In the genomic region with DNA sequence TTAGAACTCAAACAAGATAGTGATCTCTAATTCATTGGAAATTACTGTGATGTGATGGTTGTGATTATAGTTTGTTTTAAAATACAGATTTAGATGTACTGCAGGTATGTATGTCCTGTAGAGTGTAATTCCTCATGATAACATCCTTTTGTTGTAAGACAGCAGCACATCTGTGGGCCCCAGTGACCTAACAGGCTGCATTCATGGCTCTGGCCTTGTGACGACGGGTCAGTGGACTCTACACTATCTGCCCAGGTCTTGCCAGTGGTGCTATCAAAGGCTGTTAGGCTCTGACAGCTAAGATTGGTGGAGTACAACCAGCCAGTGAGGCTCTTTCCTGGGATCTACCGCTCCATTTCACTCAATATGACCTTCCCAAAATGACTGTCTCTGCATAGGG, we compare ENCODE assay signal across 40 cellular contexts.
"Had no signal": no experiment of that assay in that cellular context is flagged by ENCODE, and none has a peak within 500 bp of the region (broad histone marks: within the 10 kb centered on the region; RNA-seq: fewer than 3 reads in every experiment).

No MANE protein-coding gene starts in this region.

- H3K36me3 ChIP-seq: adrenal gland, ascending aorta, brain microvascular endothelial cell, breast epithelium, cardiac muscle cell had no signal

- H3K9me3 ChIP-seq: adrenal gland, ascending aorta, body of pancreas, breast epithelium had no signal

- FAIRE-seq: astrocyte, bronchial epithelial cell had no signal

- H3K4me3 Mint-ChIP-seq: activated naive CD4-positive, alpha-beta T cell treated with anti-CD3 and anti-CD28 coated beads for 36 hours; activated naive CD4-positive, alpha-beta T cell treated with anti-CD3 and anti-CD28 coated beads, Interleukin-2, amount 10 ng/mL, durations not matched to agents 7 days and 5 days; activated naive CD4-positive, alpha-beta T cell treated with anti-CD3 and anti-CD28 coated beads, Interleukin-2, amount 50 U/mL, for 24 hours; activated naive CD8-positive, alpha-beta T cell; activated naive CD8-positive, alpha-beta T cell treated with anti-CD3 and anti-CD28 coated beads for 36 hours; activated naive CD8-positive, alpha-beta T cell treated with anti-CD3 and anti-CD28 coated beads, Interleukin-2, amount 10 ng/mL, durations not matched to agents 7 days and 5 days; activated naive CD8-positive, alpha-beta T cell treated with anti-CD3 and anti-CD28 coated beads, Interleukin-2, amount 50 U/mL, for 24 hours; activated T-cell treated with anti-CD3 and anti-CD28 coated beads, Interleukin-2, amount 50 U/mL, for 24 hours; activated T-cell treated with anti-CD3 and anti-CD28 coated beads, Interleukin-2, amount 50 U/mL, for 4 hours; activated T-cell treated with anti-CD3 and anti-CD28 coated beads, Interleukin-2, amount 50 U/mL, for 72 hours; activated T-helper 1 cell treated with anti-CD3 and anti-CD28 coated beads, Interleukin-12 subunit alpha, Interleukin-12 subunit beta, Interleukin-2, Interleukin-4 antibody, amounts not matched to agents 30 ng/mL and 10 ng/mL and 1 ng/mL, durations not matched to agents 14 hours and 24 hours and 36 hours; activated T-helper 17 cell treated with anti-CD3 and anti-CD28 coated beads, Interleukin-2, amount 50 U/mL, for 72 hours; brain; central memory CD8-positive, alpha-beta T cell had no signal

- H3K36me3 Mint-ChIP-seq: activated naive CD4-positive, alpha-beta T cell treated with anti-CD3 and anti-CD28 coated beads, Interleukin-2, amount 10 ng/mL, durations not matched to agents 7 days and 5 days; activated naive CD4-positive, alpha-beta T cell treated with anti-CD3 and anti-CD28 coated beads, Interleukin-2, amount 50 U/mL, for 24 hours; activated naive CD4-positive, alpha-beta T cell treated with anti-CD3 and anti-CD28 coated beads, Interleukin-2, amount 50 U/mL, for 72 hours; activated naive CD8-positive, alpha-beta T cell; activated naive CD8-positive, alpha-beta T cell treated with anti-CD3 and anti-CD28 coated beads for 36 hours; activated naive CD8-positive, alpha-beta T cell treated with anti-CD3 and anti-CD28 coated beads, Interleukin-2, amount 10 ng/mL, durations not matched to agents 7 days and 5 days; brain had no signal

- ATAC-seq: activated naive CD4-positive, alpha-beta T cell treated with anti-CD3 and anti-CD28 coated beads, Interleukin-2, amount 50 U/mL, for 72 hours; activated naive CD8-positive, alpha-beta T cell treated with anti-CD3 and anti-CD28 coated beads, Interleukin-2, amount 50 U/mL, for 24 hours; activated T-cell treated with anti-CD3 and anti-CD28 coated beads, Interleukin-2, amount 50 U/mL, for 4 hours; activated T-cell treated with anti-CD3 and anti-CD28 coated beads, Interleukin-2, amount 50 U/mL, for 72 hours; activated T-helper 17 cell treated with anti-CD3 and anti-CD28 coated beads, Interleukin-2, amount 50 U/mL, for 72 hours; body of pancreas had no signal

- H3K27ac ChIP-seq: adrenal gland, ascending aorta, body of pancreas, brain microvascular endothelial cell, breast epithelium, cardiac muscle cell had no signal

- H3K9me3 Mint-ChIP-seq: activated naive CD4-positive, alpha-beta T cell treated with anti-CD3 and anti-CD28 coated beads for 36 hours; activated naive CD4-positive, alpha-beta T cell treated with anti-CD3 and anti-CD28 coated beads, Interleukin-2, amount 10 ng/mL, durations not matched to agents 7 days and 5 days; activated naive CD4-positive, alpha-beta T cell treated with anti-CD3 and anti-CD28 coated beads, Interleukin-2, amount 50 U/mL, for 24 hours; activated naive CD4-positive, alpha-beta T cell treated with anti-CD3 and anti-CD28 coated beads, Interleukin-2, amount 50 U/mL, for 72 hours; activated naive CD8-positive, alpha-beta T cell treated with anti-CD3 and anti-CD28 coated beads for 36 hours; activated naive CD8-positive, alpha-beta T cell treated with anti-CD3 and anti-CD28 coated beads, Interleukin-2, amount 10 ng/mL, durations not matched to agents 7 days and 5 days; activated naive CD8-positive, alpha-beta T cell treated with anti-CD3 and anti-CD28 coated beads, Interleukin-2, amount 50 U/mL, for 24 hours; activated T-cell treated with anti-CD3 and anti-CD28 coated beads, Interleukin-2, amount 50 U/mL, for 24 hours; activated T-cell treated with anti-CD3 and anti-CD28 coated beads, Interleukin-2, amount 50 U/mL, for 4 hours; activated T-cell treated with anti-CD3 and anti-CD28 coated beads, Interleukin-2, amount 50 U/mL, for 72 hours; activated T-helper 1 cell treated with anti-CD3 and anti-CD28 coated beads, Interleukin-12 subunit alpha, Interleukin-12 subunit beta, Interleukin-2, Interleukin-4 antibody, amounts not matched to agents 30 ng/mL and 10 ng/mL and 1 ng/mL, durations not matched to agents 14 hours and 24 hours and 36 hours; activated T-helper 17 cell treated with anti-CD3 and anti-CD28 coated beads, Interleukin-2, amount 50 U/mL, for 72 hours; activated T-helper 2 cell treated with anti-CD3 and anti-CD28 coated beads, Interferon-gamma antibody, Interleukin-2, Interleukin-4, amounts not matched to agents 10 μg/mL and 5 μg/mL and 100 μg/mL, durations not matched to agents 14 hours and 24 hours and 36 hours; brain had no signal

- DNase-seq: activated effector memory CD4-positive, alpha-beta T cell treated with anti-CD3 and anti-CD28 coated beads, Interleukin-2, amount 50 U/mL, for 16 hours; activated effector memory CD4-positive, alpha-beta T cell treated with Interleukin-2 at 50 U/mL for 16 hours; activated gamma-delta T cell; activated gamma-delta T cell treated with Interleukin-2 at 50 U/mL for 16 hours; activated naive CD4-positive, alpha-beta T cell; activated naive CD4-positive, alpha-beta T cell treated with anti-CD3 and anti-CD28 coated beads for 36 hours; activated naive CD4-positive, alpha-beta T cell treated with anti-CD3 and anti-CD28 coated beads, Interleukin-2, amount 10 ng/mL, durations not matched to agents 7 days and 5 days; activated naive CD4-positive, alpha-beta T cell treated with anti-CD3 and anti-CD28 coated beads, Interleukin-2, amount 50 U/mL, for 16 hours; activated naive CD4-positive, alpha-beta T cell treated with Interleukin-2 at 50 U/mL for 16 hours; activated naive CD8-positive, alpha-beta T cell treated with anti-CD3 and anti-CD28 coated beads for 36 hours; activated naive CD8-positive, alpha-beta T cell treated with anti-CD3 and anti-CD28 coated beads, Interleukin-2, amount 10 ng/mL, durations not matched to agents 7 days and 5 days; activated naive CD8-positive, alpha-beta T cell treated with anti-CD3 and anti-CD28 coated beads, Interleukin-2, amount 50 U/mL, for 24 hours; activated T-cell treated with anti-CD3 and anti-CD28 coated beads, Interleukin-2, amount 50 U/mL, for 1 hour; activated T-cell treated with anti-CD3 and anti-CD28 coated beads, Interleukin-2, amount 50 U/mL, for 24 hours; activated T-cell treated with anti-CD3 and anti-CD28 coated beads, Interleukin-2, amount 50 U/mL, for 4 hours; activated T-cell treated with anti-CD3 and anti-CD28 coated beads, Interleukin-2, amount 50 U/mL, for 48 hours; activated T-cell treated with anti-CD3 and anti-CD28 coated beads, Interleukin-2, amount 50 U/mL, for 72 hours; adrenal gland; amniotic stem cell; amygdala; anterior cingulate cortex; aorta; body of pancreas; brain microvascular endothelial cell; caudate nucleus; central memory CD4-positive, alpha-beta T cell; cerebellar nuclear complex had no signal

- H3K4me1 Mint-ChIP-seq: activated naive CD4-positive, alpha-beta T cell treated with anti-CD3 and anti-CD28 coated beads, Interleukin-2, amount 10 ng/mL, durations not matched to agents 7 days and 5 days; activated naive CD4-positive, alpha-beta T cell treated with anti-CD3 and anti-CD28 coated beads, Interleukin-2, amount 50 U/mL, for 24 hours; activated naive CD8-positive, alpha-beta T cell treated with anti-CD3 and anti-CD28 coated beads for 36 hours; activated naive CD8-positive, alpha-beta T cell treated with anti-CD3 and anti-CD28 coated beads, Interleukin-2, amount 10 ng/mL, durations not matched to agents 7 days and 5 days; activated naive CD8-positive, alpha-beta T cell treated with anti-CD3 and anti-CD28 coated beads, Interleukin-2, amount 50 U/mL, for 24 hours; activated T-helper 17 cell treated with anti-CD3 and anti-CD28 coated beads, Interleukin-2, amount 50 U/mL, for 72 hours; central memory CD8-positive, alpha-beta T cell had no signal

- H3K4me3 ChIP-seq: adrenal gland, ascending aorta, body of pancreas, breast epithelium, cardiac muscle cell had no signal

- H3K27ac Mint-ChIP-seq: activated naive CD4-positive, alpha-beta T cell treated with anti-CD3 and anti-CD28 coated beads for 36 hours; activated naive CD4-positive, alpha-beta T cell treated with anti-CD3 and anti-CD28 coated beads, Interleukin-2, amount 10 ng/mL, durations not matched to agents 7 days and 5 days; activated naive CD4-positive, alpha-beta T cell treated with anti-CD3 and anti-CD28 coated beads, Interleukin-2, amount 50 U/mL, for 24 hours; activated naive CD4-positive, alpha-beta T cell treated with anti-CD3 and anti-CD28 coated beads, Interleukin-2, amount 50 U/mL, for 72 hours; activated naive CD8-positive, alpha-beta T cell; activated naive CD8-positive, alpha-beta T cell treated with anti-CD3 and anti-CD28 coated beads for 36 hours; activated naive CD8-positive, alpha-beta T cell treated with anti-CD3 and anti-CD28 coated beads, Interleukin-2, amount 10 ng/mL, durations not matched to agents 7 days and 5 days; activated naive CD8-positive, alpha-beta T cell treated with anti-CD3 and anti-CD28 coated beads, Interleukin-2, amount 50 U/mL, for 24 hours; activated T-cell treated with anti-CD3 and anti-CD28 coated beads, Interleukin-2, amount 50 U/mL, for 24 hours; activated T-cell treated with anti-CD3 and anti-CD28 coated beads, Interleukin-2, amount 50 U/mL, for 72 hours; activated T-helper 1 cell treated with anti-CD3 and anti-CD28 coated beads, Interleukin-12 subunit alpha, Interleukin-12 subunit beta, Interleukin-2, Interleukin-4 antibody, amounts not matched to agents 30 ng/mL and 10 ng/mL and 1 ng/mL, durations not matched to agents 14 hours and 24 hours and 36 hours; activated T-helper 17 cell treated with anti-CD3 and anti-CD28 coated beads, Interleukin-2, amount 50 U/mL, for 72 hours; activated T-helper 2 cell treated with anti-CD3 and anti-CD28 coated beads, Interferon-gamma antibody, Interleukin-2, Interleukin-4, amounts not matched to agents 10 μg/mL and 5 μg/mL and 100 μg/mL, durations not matched to agents 14 hours and 24 hours and 36 hours; brain had no signal

- H3K27me3 Mint-ChIP-seq: activated naive CD4-positive, alpha-beta T cell treated with anti-CD3 and anti-CD28 coated beads, Interleukin-2, amount 10 ng/mL, durations not matched to agents 7 days and 5 days; activated naive CD4-positive, alpha-beta T cell treated with anti-CD3 and anti-CD28 coated beads, Interleukin-2, amount 50 U/mL, for 24 hours had no signal

- H3K4me1 ChIP-seq: adrenal gland, breast epithelium had no signal

- H3K27me3 ChIP-seq: adrenal gland, ascending aorta, body of pancreas, brain microvascular endothelial cell, breast epithelium had no signal
